ENCODE assay signal across 36 cellular contexts in the genomic region with DNA sequence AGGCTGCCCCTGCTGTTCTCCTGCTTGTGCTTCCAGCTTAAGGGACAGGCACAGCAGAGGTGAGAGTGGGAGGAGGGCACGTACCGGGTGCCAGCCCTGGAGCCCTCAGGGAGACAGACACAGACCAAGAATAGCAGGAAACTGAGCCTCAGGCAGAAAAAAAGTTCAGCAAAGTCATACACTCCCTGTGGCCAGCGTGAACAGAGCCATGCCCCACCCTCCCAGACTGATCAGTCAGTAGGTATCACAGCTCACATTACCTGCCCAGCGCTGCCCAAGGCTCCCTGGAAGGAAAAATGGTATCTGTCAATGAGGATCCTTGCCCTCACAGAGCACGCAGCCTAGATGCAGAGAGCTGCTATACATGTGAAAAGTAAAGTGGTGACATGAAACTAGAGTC. TPM values are rescaled to one million over a fixed set of nuclear protein-coding genes. Genes with fewer than 3 reads are reported as not detected.
"Had no signal": no experiment of that assay in that cellular context is flagged by ENCODE, and none has a peak within 500 bp of the region (broad histone marks: within the 10 kb centered on the region; RNA-seq: fewer than 3 reads in every experiment).

No MANE protein-coding gene starts in this region.

- H3K36me3 Mint-ChIP-seq: activated CD8-positive, alpha-beta memory T cell treated with anti-CD3 and anti-CD28 coated beads, Interleukin-2, amount 10 ng/mL, durations not matched to agents 7 days and 5 days; activated naive CD8-positive, alpha-beta T cell; immature natural killer cell; naive thymus-derived CD4-positive, alpha-beta T cell; T-cell had no signal

- H3K36me3 ChIP-seq: adrenal gland, cardiac muscle cell, heart left ventricle, thoracic aorta had no signal

- H3K9me3 Mint-ChIP-seq: activated B cell treated with CpG ODN at 0.5 μM for 24 hours; activated T-helper 2 cell treated with anti-CD3 and anti-CD28 coated beads, Interferon-gamma antibody, Interleukin-2, Interleukin-4, amounts not matched to agents 10 μg/mL and 5 μg/mL and 100 μg/mL, durations not matched to agents 14 hours and 24 hours and 36 hours; immature natural killer cell; naive thymus-derived CD4-positive, alpha-beta T cell; stimulated activated naive CD8-positive, alpha-beta T cell treated with anti-CD3 and anti-CD28 coated beads, Interleukin-15, Interleukin-2, amounts not matched to agents 100 ng/mL and 50 ng/mL, for 24 hours; T-cell; T-helper 2 cell treated with Interferon-gamma antibody and Interleukin-4, amounts not matched to agents 5 μg/mL and 100 μg/mL, for 36 hours had no signal

- H3K4me3 Mint-ChIP-seq: activated B cell treated with CpG ODN at 0.5 μM for 24 hours; activated CD8-positive, alpha-beta memory T cell treated with anti-CD3 and anti-CD28 coated beads, Interleukin-2, amount 10 ng/mL, durations not matched to agents 7 days and 5 days; activated CD8-positive, alpha-beta T cell treated with anti-CD3 and anti-CD28 coated beads, Interleukin-2, amount 10 ng/mL, durations not matched to agents 7 days and 5 days; activated naive CD8-positive, alpha-beta T cell; immature natural killer cell; naive thymus-derived CD4-positive, alpha-beta T cell; stimulated activated naive CD8-positive, alpha-beta T cell treated with anti-CD3 and anti-CD28 coated beads, Interleukin-15, Interleukin-2, amounts not matched to agents 100 ng/mL and 50 ng/mL, for 24 hours; T-cell; T-helper 2 cell treated with Interferon-gamma antibody and Interleukin-4, amounts not matched to agents 5 μg/mL and 100 μg/mL, for 36 hours had no signal

- H3K4me1 ChIP-seq: adrenal gland, body of pancreas, heart left ventricle had no signal

- H3K4me1 Mint-ChIP-seq: activated B cell treated with CpG ODN at 0.5 μM for 24 hours; activated CD8-positive, alpha-beta memory T cell treated with anti-CD3 and anti-CD28 coated beads, Interleukin-2, amount 10 ng/mL, durations not matched to agents 7 days and 5 days; immature natural killer cell; T-cell had no signal

- H3K27ac ChIP-seq: adrenal gland, body of pancreas, cardiac muscle cell, coronary artery, dorsolateral prefrontal cortex, heart left ventricle, skin epidermis, thoracic aorta had no signal

- H3K9me3 ChIP-seq: adrenal gland, body of pancreas, heart left ventricle, thoracic aorta had no signal

- DNase-seq: activated B cell treated with CpG ODN at 0.5 μM for 24 hours; activated CD8-positive, alpha-beta memory T cell treated with anti-CD3 and anti-CD28 coated beads, Interleukin-2, amount 10 ng/mL, durations not matched to agents 7 days and 5 days; activated CD8-positive, alpha-beta T cell treated with anti-CD3 and anti-CD28 coated beads, Interleukin-2, amount 10 ng/mL, durations not matched to agents 7 days and 5 days; activated T-cell treated with anti-CD3 and anti-CD28 coated beads, Interleukin-2, amount 50 U/mL, for 48 hours; adrenal gland; aorta; body of pancreas; dorsolateral prefrontal cortex; effector memory CD4-positive, alpha-beta T cell; foreskin fibroblast; hypothalamus; immature natural killer cell; kidney; left colon; midbrain; naive thymus-derived CD4-positive, alpha-beta T cell; stimulated activated CD4-positive, alpha-beta T cell treated with anti-CD3 and anti-CD28 coated beads, Interleukin-12 subunit alpha, Interleukin-12 subunit beta, amount 100 ng/mL, for 4 hours; stimulated activated CD4-positive, alpha-beta T cell treated with anti-CD3 and anti-CD28 coated beads, Interleukin-4, amount 100 ng/mL, for 1 hour; T-cell; trophoblast cell had no signal

- H3K27me3 ChIP-seq: adrenal gland, body of pancreas, dorsolateral prefrontal cortex had no signal

- H3K27ac Mint-ChIP-seq: activated B cell treated with CpG ODN at 0.5 μM for 24 hours; activated CD8-positive, alpha-beta memory T cell treated with anti-CD3 and anti-CD28 coated beads, Interleukin-2, amount 10 ng/mL, durations not matched to agents 7 days and 5 days; activated CD8-positive, alpha-beta T cell treated with anti-CD3 and anti-CD28 coated beads, Interleukin-2, amount 10 ng/mL, durations not matched to agents 7 days and 5 days; activated naive CD8-positive, alpha-beta T cell; activated T-helper 2 cell treated with anti-CD3 and anti-CD28 coated beads, Interferon-gamma antibody, Interleukin-2, Interleukin-4, amounts not matched to agents 10 μg/mL and 5 μg/mL and 100 μg/mL, durations not matched to agents 14 hours and 24 hours and 36 hours; immature natural killer cell; naive thymus-derived CD4-positive, alpha-beta T cell; progenitor cell of endocrine pancreas; stimulated activated naive CD8-positive, alpha-beta T cell treated with anti-CD3 and anti-CD28 coated beads, Interleukin-15, Interleukin-2, amounts not matched to agents 100 ng/mL and 50 ng/mL, for 24 hours; T-cell; T-helper 2 cell treated with Interferon-gamma antibody and Interleukin-4, amounts not matched to agents 5 μg/mL and 100 μg/mL, for 36 hours had no signal

- H3K4me3 ChIP-seq: adrenal gland, body of pancreas, cardiac muscle cell, coronary artery, dorsolateral prefrontal cortex, heart left ventricle, skin epidermis, thoracic aorta had no signal

- ATAC-seq: activated CD8-positive, alpha-beta memory T cell treated with anti-CD3 and anti-CD28 coated beads, Interleukin-2, amount 10 ng/mL, durations not matched to agents 7 days and 5 days; activated CD8-positive, alpha-beta T cell treated with anti-CD3 and anti-CD28 coated beads, Interleukin-2, amount 10 ng/mL, durations not matched to agents 7 days and 5 days; body of pancreas; heart left ventricle; left colon; naive thymus-derived CD4-positive, alpha-beta T cell; sciatic nerve; T-cell had no signal

RNA-seq across cellular contexts. Expression of gene UBL4B, which starts 1.3 kb away (rescaled TPM):
- total RNA-seq: activated B cell treated with CpG ODN at 0.5 μM for 24 hours; activated CD8-positive, alpha-beta memory T cell treated with anti-CD3 and anti-CD28 coated beads, Interleukin-2, amount 10 ng/mL, durations not matched to agents 7 days and 5 days; activated CD8-positive, alpha-beta T cell treated with anti-CD3 and anti-CD28 coated beads, Interleukin-2, amount 10 ng/mL, durations not matched to agents 7 days and 5 days; activated T-helper 2 cell treated with anti-CD3 and anti-CD28 coated beads, Interferon-gamma antibody, Interleukin-2, Interleukin-4, amounts not matched to agents 10 μg/mL and 5 μg/mL and 100 μg/mL, durations not matched to agents 14 hours and 24 hours and 36 hours; aorta; body of pancreas; cerebellum; heart left ventricle; kidney; left colon; liver; naive thymus-derived CD4-positive, alpha-beta T cell; osteocyte; progenitor cell of endocrine pancreas; renal cortical epithelial cell; sciatic nerve; T-cell; thoracic aorta had no signal

RNA-seq across cellular contexts. Expression of gene SLC6A17, which starts 36.7 kb away (rescaled TPM):
- total RNA-seq: activated B cell treated with CpG ODN at 0.5 μM for 24 hours; activated CD8-positive, alpha-beta memory T cell treated with anti-CD3 and anti-CD28 coated beads, Interleukin-2, amount 10 ng/mL, durations not matched to agents 7 days and 5 days; activated CD8-positive, alpha-beta T cell treated with anti-CD3 and anti-CD28 coated beads, Interleukin-2, amount 10 ng/mL, durations not matched to agents 7 days and 5 days; liver; naive thymus-derived CD4-positive, alpha-beta T cell; progenitor cell of endocrine pancreas; sciatic nerve; T-cell had no signal

RNA-seq across cellular contexts. Expression of gene ALX3, which starts 43.1 kb away (rescaled TPM):
- total RNA-seq: activated B cell treated with CpG ODN at 0.5 μM for 24 hours; activated CD8-positive, alpha-beta memory T cell treated with anti-CD3 and anti-CD28 coated beads, Interleukin-2, amount 10 ng/mL, durations not matched to agents 7 days and 5 days; activated CD8-positive, alpha-beta T cell treated with anti-CD3 and anti-CD28 coated beads, Interleukin-2, amount 10 ng/mL, durations not matched to agents 7 days and 5 days; activated T-helper 2 cell treated with anti-CD3 and anti-CD28 coated beads, Interferon-gamma antibody, Interleukin-2, Interleukin-4, amounts not matched to agents 10 μg/mL and 5 μg/mL and 100 μg/mL, durations not matched to agents 14 hours and 24 hours and 36 hours; adrenal gland; aorta; body of pancreas; cerebellum; heart left ventricle; kidney; left colon; liver; naive thymus-derived CD4-positive, alpha-beta T cell; osteocyte; renal cortical epithelial cell; sciatic nerve; subcutaneous adipose tissue; T-cell; thoracic aorta had no signal
